ENCODE assay signal across 21 cellular contexts in genomic region chr2:62110415-62111025, GRCh38.
"Had no signal": no experiment of that assay in that cellular context is flagged by ENCODE, and none has a peak within 500 bp of the region (broad histone marks: within the 10 kb centered on the region; RNA-seq: fewer than 3 reads in every experiment).

No MANE protein-coding gene starts in this region.

- H3K4me3 ChIP-seq: sigmoid colon, testis, upper lobe of left lung had no signal

- H3K9me3 ChIP-seq: sigmoid colon, testis, upper lobe of left lung had no signal

- DNase-seq: activated CD4-positive, alpha-beta T cell treated with anti-CD3 and anti-CD28 coated beads, Interleukin-2, amount 10 ng/mL, durations not matched to agents 7 days and 5 days; activated CD4-positive, CD25-positive, alpha-beta regulatory T cell treated with anti-CD3 and anti-CD28 coated beads, Interleukin-2, amount 50 U/mL, for 72 hours; activated CD8-positive, alpha-beta T cell treated with anti-CD3 and anti-CD28 coated beads, Interleukin-2, amount 10 ng/mL, durations not matched to agents 7 days and 5 days; activated T-cell treated with anti-CD3 and anti-CD28 coated beads, Interleukin-2, amount 50 U/mL, for 24 hours; aorta; effector CD8-positive, alpha-beta T cell; foreskin keratinocyte; immature natural killer cell; left ventricle myocardium superior; mesenchymal stem cell; naive thymus-derived CD4-positive, alpha-beta T cell; sigmoid colon; stimulated activated CD4-positive, alpha-beta T cell treated with anti-CD3 and anti-CD28 coated beads, Interleukin-4, amount 100 ng/mL, for 1 hour; stimulated activated naive CD4-positive, alpha-beta T cell; testis; upper lobe of left lung had no signal

- H3K4me1 Mint-ChIP-seq: activated T-helper 17 cell treated with anti-CD3 and anti-CD28 coated beads, Interleukin-2, amount 50 U/mL, for 72 hours had no signal

- H3K36me3 Mint-ChIP-seq: activated naive CD4-positive, alpha-beta T cell treated with anti-CD3 and anti-CD28 coated beads, Interleukin-2, amount 50 U/mL, for 72 hours; brain had no signal

- H3K27me3 ChIP-seq: foreskin keratinocyte, sigmoid colon, testis, upper lobe of left lung had no signal

- H3K27ac Mint-ChIP-seq: activated CD4-positive, alpha-beta T cell treated with anti-CD3 and anti-CD28 coated beads, Interleukin-2, amount 10 ng/mL, durations not matched to agents 7 days and 5 days; activated CD8-positive, alpha-beta T cell treated with anti-CD3 and anti-CD28 coated beads, Interleukin-2, amount 10 ng/mL, durations not matched to agents 7 days and 5 days; activated naive CD4-positive, alpha-beta T cell treated with anti-CD3 and anti-CD28 coated beads, Interleukin-2, amount 50 U/mL, for 72 hours; activated T-cell treated with anti-CD3 and anti-CD28 coated beads, Interleukin-2, amount 50 U/mL, for 24 hours; activated T-helper 17 cell treated with anti-CD3 and anti-CD28 coated beads, Interleukin-2, amount 50 U/mL, for 72 hours; brain; dendritic cell treated with granulocyte-macrophage colony-stimulating factor and Interleukin-4, amounts not matched to agents 40 ng/mL and 50 ng/mL, for 4 days; immature natural killer cell had no signal

- H3K36me3 ChIP-seq: sigmoid colon, upper lobe of left lung had no signal

- H3K4me3 Mint-ChIP-seq: activated CD4-positive, alpha-beta T cell treated with anti-CD3 and anti-CD28 coated beads, Interleukin-2, amount 10 ng/mL, durations not matched to agents 7 days and 5 days; activated CD8-positive, alpha-beta T cell treated with anti-CD3 and anti-CD28 coated beads, Interleukin-2, amount 10 ng/mL, durations not matched to agents 7 days and 5 days; activated T-cell treated with anti-CD3 and anti-CD28 coated beads, Interleukin-2, amount 50 U/mL, for 24 hours; activated T-helper 17 cell treated with anti-CD3 and anti-CD28 coated beads, Interleukin-2, amount 50 U/mL, for 72 hours; brain; dendritic cell treated with granulocyte-macrophage colony-stimulating factor and Interleukin-4, amounts not matched to agents 40 ng/mL and 50 ng/mL, for 4 days; immature natural killer cell; naive thymus-derived CD4-positive, alpha-beta T cell had no signal

- H3K27ac ChIP-seq: foreskin keratinocyte, testis, upper lobe of left lung, VCaP had no signal

- H3K27me3 Mint-ChIP-seq: activated CD4-positive, alpha-beta T cell treated with anti-CD3 and anti-CD28 coated beads, Interleukin-2, amount 10 ng/mL, durations not matched to agents 7 days and 5 days; activated T-cell treated with anti-CD3 and anti-CD28 coated beads, Interleukin-2, amount 50 U/mL, for 24 hours; activated T-helper 17 cell treated with anti-CD3 and anti-CD28 coated beads, Interleukin-2, amount 50 U/mL, for 72 hours; brain; dendritic cell treated with granulocyte-macrophage colony-stimulating factor and Interleukin-4, amounts not matched to agents 40 ng/mL and 50 ng/mL, for 4 days; naive thymus-derived CD4-positive, alpha-beta T cell had no signal

- H3K9me3 Mint-ChIP-seq: activated CD4-positive, alpha-beta T cell treated with anti-CD3 and anti-CD28 coated beads, Interleukin-2, amount 10 ng/mL, durations not matched to agents 7 days and 5 days; activated naive CD4-positive, alpha-beta T cell treated with anti-CD3 and anti-CD28 coated beads, Interleukin-2, amount 50 U/mL, for 72 hours; activated T-cell treated with anti-CD3 and anti-CD28 coated beads, Interleukin-2, amount 50 U/mL, for 24 hours; activated T-helper 17 cell treated with anti-CD3 and anti-CD28 coated beads, Interleukin-2, amount 50 U/mL, for 72 hours; brain; dendritic cell treated with granulocyte-macrophage colony-stimulating factor and Interleukin-4, amounts not matched to agents 40 ng/mL and 50 ng/mL, for 4 days; immature natural killer cell; naive thymus-derived CD4-positive, alpha-beta T cell had no signal

- H3K4me1 ChIP-seq: testis had no signal
